ENCODE assay signal across 8 cellular contexts in genomic region chr12:69239286-69239921, GRCh38. TPM values are rescaled to one million over a fixed set of nuclear protein-coding genes. Genes with fewer than 3 reads are reported as not detected.
DNase-seq lines count a peak whose midpoint lies in the region; ATAC-seq and TF ChIP-seq lines count a peak whose summit lies in the region.

Gene CPSF6 (plus strand): TSS chr12:69239569. CDS start chr12:69239647, 78 bp downstream.

- intact Hi-C loops in Panc1 (cut with micrococcal nuclease; ENCODE audit: unreplicated experiment), result no loop called here

- H3K27me3 ChIP-seq in KMS-11 (ENCODE audit: insufficient read depth, low read depth) (no peaks in the 10 kb centered on the region), Panc1 (ENCODE audit: control insufficient read depth, insufficient read depth, low read length) (no peaks in the 10 kb centered on the region), esophagus (ENCODE audit: control insufficient read depth in 1 of 2, insufficient read depth in 2 of 2, low read length in 2 of 2) (no peaks in the 10 kb centered on the region), muscle layer of colon (ENCODE audit: control insufficient read depth in 1 of 2, insufficient read depth in 2 of 2, low read length in 2 of 2) (no peaks in the 10 kb centered on the region)

- H2AFZ ChIP-seq in KMS-11 (ENCODE audit: low read depth), result peak within 1 kb of the TSS; percentile 99

- WGBS in esophagus, 2 donors, result 0% methylated on average over 38 to 78 of the region's 78 CpGs

- BruUV-seq in Panc1 (replicated peaks; lab: Mats Ljungman, UMichigan), result no TSS peak

- H3K36me3 Mint-ChIP-seq in activated T-cell treated with anti-CD3 and anti-CD28 coated beads, Interleukin-2, amount 50 U/mL, for 4 hours (ENCODE audit: insufficient read depth), result peaks cover 7% of the 10 kb centered on the region

- peak; percentile 71 for DNase-seq in DMS79 treated with DMSO at 0.1 percent for 48 hours (lab: John Stamatoyannopoulos, UW)
- DNase-seq in Panc1 (ENCODE audit: low read depth, low spot score), result peak; percentile 24
- peak; percentile 97 for DNase-seq in activated T-cell treated with anti-CD3 and anti-CD28 coated beads, Interleukin-2, amount 50 U/mL, for 4 hours
- peak; percentile 94 to 95 for DNase-seq in stimulated activated CD8-positive, alpha-beta memory T cell treated with anti-CD3 and anti-CD28 coated beads, Interleukin-7, amount 100 ng/mL, for 1 hour (ENCODE audit: low read depth in 2 of 2)

- POLR2A ChIA-PET in Panc1 (lab: Charles Lee), result no interaction called here

- H3K9me3 Mint-ChIP-seq in activated T-cell treated with anti-CD3 and anti-CD28 coated beads, Interleukin-2, amount 50 U/mL, for 4 hours, result no peaks in the 10 kb centered on the region

- CTCF ChIA-PET in Panc1 (lab: Charles Lee), result no interaction called here

- TF ChIP-seq CTCF in KMS-11 (conservative IDR thresholded peaks at IDR 0.05; ENCODE audit: low read depth, low read length) (no peak), Panc1 (IDR thresholded peaks at IDR 0.05) (no peak)

- peak within 1 kb of the TSS; percentile 96 for H3K9ac ChIP-seq in KMS-11
- peak within 1 kb of the TSS; percentile 95 for H3K9ac ChIP-seq in muscle layer of colon (ENCODE audit: low read length)

- H3K27ac ChIP-seq in KMS-11 (peak within 1 kb of the TSS; percentile 94), Panc1 (ENCODE audit: low read length) (peak within 1 kb of the TSS; percentile 95), esophagus (ENCODE audit: low read depth in 2 of 2, low read length in 1 of 2) (peak within 1 kb of the TSS; percentile 95 to 99), muscle layer of colon (ENCODE audit: low read depth, low read length) (peak within 1 kb of the TSS; percentile 91)

- H3K4me1 ChIP-seq in KMS-11 (ENCODE audit: low read depth, poor library complexity, severe bottlenecking) (peaks cover 50% of the 10 kb centered on the region), Panc1 (ENCODE audit: control insufficient read depth, insufficient read depth, low read length) (peaks cover 32% of the 10 kb centered on the region), esophagus (ENCODE audit: control insufficient read depth in 2 of 2, insufficient read depth in 2 of 2, low read length in 1 of 2) (peaks cover 0 to 5% of the 10 kb centered on the region in 2 donors), muscle layer of colon (ENCODE audit: insufficient read depth, low read length) (peaks cover 32% of the 10 kb centered on the region)

- peaks cover 46% of the 10 kb centered on the region for H3K79me2 ChIP-seq in KMS-11 (ENCODE audit: insufficient read depth, low read depth)

- H3K4me2 ChIP-seq in KMS-11, result peak within 1 kb of the TSS; percentile 92

- H3K4me3 Mint-ChIP-seq in activated T-cell treated with anti-CD3 and anti-CD28 coated beads, Interleukin-2, amount 50 U/mL, for 4 hours, result peak within 1 kb of the TSS; percentile 92

- H3K36me3 ChIP-seq in KMS-11 (ENCODE audit: insufficient read depth) (no peaks in the 10 kb centered on the region), Panc1 (ENCODE audit: control insufficient read depth, insufficient read depth, low read length) (peaks cover 3% of the 10 kb centered on the region), esophagus (ENCODE audit: control insufficient read depth in 2 of 2, insufficient read depth in 2 of 2, low read length in 1 of 2) (no peaks in the 10 kb centered on the region), muscle layer of colon (ENCODE audit: insufficient read depth, low read length) (no peaks in the 10 kb centered on the region)

- ATAC-seq in GM21786 (IDR thresholded peaks at IDR 0.05; ENCODE audit: unreplicated experiment), result peak; percentile 85
- ATAC-seq in Panc1, result peak; percentile 99
- peak; percentile 92 to 93 for ATAC-seq in activated T-cell treated with anti-CD3 and anti-CD28 coated beads, Interleukin-2, amount 50 U/mL, for 4 hours

- H3K27me3 Mint-ChIP-seq in activated T-cell treated with anti-CD3 and anti-CD28 coated beads, Interleukin-2, amount 50 U/mL, for 4 hours (ENCODE audit: low read depth), result no peaks in the 10 kb centered on the region

- no peak within 1 kb of the TSS for H3K4me3 ChIP-seq in KMS-11 (IDR thresholded peaks at IDR 0.05; ENCODE audit: insufficient read depth, low read depth, low read length)
- peak within 1 kb of the TSS; percentile 88 to 94 for H3K4me3 ChIP-seq in Panc1 (ENCODE audit: low read depth in 2 of 2, low read length in 2 of 2)
- peak within 1 kb of the TSS; percentile 89 to 95 for H3K4me3 ChIP-seq in esophagus (ENCODE audit: low read depth in 1 of 2, low read length in 2 of 2)
- H3K4me3 ChIP-seq in muscle layer of colon (ENCODE audit: low read depth in 1 of 2, low read length in 2 of 2), result peak within 1 kb of the TSS; percentile 79 to 88

- H3K4me1 Mint-ChIP-seq in activated T-cell treated with anti-CD3 and anti-CD28 coated beads, Interleukin-2, amount 50 U/mL, for 4 hours (ENCODE audit: low read depth), result peaks cover 48% of the 10 kb centered on the region

- in situ Hi-C loops in Panc1 (cut with HindIII; ENCODE audit: low pct_unique_long_range_greater_than_20kb, low sequenced_read_pairs), result no loop called here

- peaks cover 38% of the 10 kb centered on the region for H4K20me1 ChIP-seq in KMS-11 (ENCODE audit: insufficient read depth)

- H3K9me3 ChIP-seq in Panc1 (ENCODE audit: control insufficient read depth, insufficient read depth, low read depth, low read length) (no peaks in the 10 kb centered on the region), esophagus (ENCODE audit: control insufficient read depth in 2 of 2, insufficient read depth in 1 of 2, low read depth in 1 of 2, low read length in 1 of 2) (no peaks in the 10 kb centered on the region), muscle layer of colon (ENCODE audit: low read length) (no peaks in the 10 kb centered on the region)

RNA-seq across cellular contexts. Expression of gene CPSF6, which starts in this region (rescaled TPM):
- 82.0 TPM for total RNA-seq in Panc1 (2021; ENCODE audit: unreplicated experiment)
- 123 TPM for polyA plus RNA-seq in Panc1 (2012; ENCODE audit: insufficient read length)
- 100 to 1,000 TPM in 1 of 3 donors, 10 to 100 TPM in 2; 94.5 to 103 (median 95.3) TPM for total RNA-seq in activated T-cell treated with anti-CD3 and anti-CD28 coated beads, Interleukin-2, amount 50 U/mL, for 4 hours
- 10 to 100 TPM; 20.7 to 21.4 TPM for polyA plus RNA-seq in esophagus

Comparison
In these comparisons a context has a peak if more than half of its experiments do, and no peak if none do; other contexts are left out.
1. DNase-seq: peak in every context shown above with its lines; median percentile 97 in activated T-cell treated with anti-CD3 and anti-CD28 coated beads, Interleukin-2, amount 50 U/mL, for 4 hours; 94 in stimulated activated CD8-positive, alpha-beta memory T cell treated with anti-CD3 and anti-CD28 coated beads, Interleukin-7, amount 100 ng/mL, for 1 hour; 71 in DMS79 treated with DMSO at 0.1 percent for 48 hours; 24 in Panc1.